ENCODE assay signal across 22 cellular contexts in the genomic region with DNA sequence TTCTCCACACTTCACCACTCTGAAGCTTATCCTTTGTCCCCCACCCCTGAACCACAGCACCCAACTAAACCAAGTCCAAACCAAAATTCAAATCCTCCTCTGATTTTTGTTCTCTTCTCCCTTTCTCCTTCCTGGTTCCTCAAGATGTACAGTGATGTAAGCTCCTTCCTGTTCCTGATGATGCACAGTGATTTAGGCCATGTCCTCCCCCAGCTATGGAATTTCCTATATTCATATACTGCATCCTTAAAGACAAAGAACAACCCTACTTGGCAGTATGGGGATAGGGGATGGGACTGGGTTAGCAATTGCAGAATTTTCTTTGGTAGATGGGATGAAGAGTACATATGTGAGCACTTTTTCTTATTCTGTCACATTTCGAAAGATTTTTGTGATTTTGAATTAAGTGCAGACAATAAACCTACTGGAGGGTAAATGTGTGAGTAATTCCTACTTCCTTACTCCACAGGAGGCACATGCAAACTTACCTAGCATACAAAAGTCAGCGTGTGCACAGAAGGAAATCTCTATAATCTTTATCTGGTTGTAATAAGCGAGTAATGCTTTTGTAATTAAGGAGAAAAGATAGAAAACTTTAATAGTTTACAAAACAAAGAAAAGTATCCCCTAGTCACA.
DNase-seq lines count a peak whose midpoint lies in the region; ATAC-seq and TF ChIP-seq lines count a peak whose summit lies in the region.
"Had no signal": no experiment of that assay in that cellular context is flagged by ENCODE, and none has a peak within 500 bp of the region (broad histone marks: within the 10 kb centered on the region; RNA-seq: fewer than 3 reads in every experiment).

No MANE protein-coding gene starts in this region.

- peaks cover 0 to 6% (median 0%) of the 10 kb centered on the region in 12 donors for H3K9me3 ChIP-seq in heart left ventricle
- no peaks in the 10 kb centered on the region for H3K9me3 ChIP-seq in right cardiac atrium (ENCODE audit: control insufficient read depth, low read length)
- no peaks in the 10 kb centered on the region for H3K9me3 ChIP-seq in IMR-90 (ENCODE audit: control insufficient read depth, insufficient read depth, low read length)
- H3K9me3 ChIP-seq in neutrophil: no peaks in the 10 kb centered on the region
- no peaks in the 10 kb centered on the region for H3K9me3 ChIP-seq in Peyer's patch
- H3K9me3 ChIP-seq in sigmoid colon: no peaks in the 10 kb centered on the region
- H3K9me3 ChIP-seq: esophagus squamous epithelium, prostate gland had no signal

- POLR2A ChIA-PET in IMR-90 (lab: Charles Lee; ENCODE audit: unreplicated experiment): no interaction called here

- TF ChIP-seq CTCF in heart left ventricle (IDR thresholded peaks at IDR 0.05) (no peak), IMR-90 (conservative IDR thresholded peaks at IDR 0.05; ENCODE audit: low read depth, low read length) (no peak), endothelial cell (IDR thresholded peaks at IDR 0.05; ENCODE audit: unreplicated experiment) (no peak), neutrophil (IDR thresholded peaks at IDR 0.05) (no peak), Peyer's patch (IDR thresholded peaks at IDR 0.05) (no peak), sigmoid colon (IDR thresholded peaks at IDR 0.05) (no peak)

- no peak overlapping the region for H2BK5ac ChIP-seq in IMR-90 (ENCODE audit: low read depth, low read length, poor library complexity, severe bottlenecking)

- H3K23ac ChIP-seq in IMR-90 (ENCODE audit: low read depth, low read length): 0 out of 2 replicates have a peak overlapping the region, but pooled peaks have one; percentile 58

- H3K4me2 ChIP-seq in IMR-90 (ENCODE audit: low read depth, low read length): no peak overlapping the region
- H3K4me2 ChIP-seq: BLaER1 treated with 17β-estradiol and CSF1 and Interleukin-3, amounts not matched to agents 10 nM and 100 nM; smooth muscle cell had no signal

- 67 to 78% (median 71%) methylated on average over 3 of the region's 3 CpGs for WGBS in heart left ventricle, 4 donors
- 71% methylated on average over 3 of the region's 3 CpGs for WGBS in right cardiac atrium
- WGBS in IMR-90 (ENCODE audit: extremely low coverage in 2 of 2, insufficient read length in 1 of 2), 2 experiments: no CpG with 5 or more reads among the region's 3 CpGs
- 88 to 94% methylated on average over 3 of the region's 3 CpGs for WGBS in sigmoid colon, 2 donors

- peaks cover 8% of the 10 kb centered on the region for H3K27me3 Mint-ChIP-seq in endothelial cell (ENCODE audit: unreplicated experiment)
- H3K27me3 Mint-ChIP-seq in stimulated activated naive B cell treated with anti-CD40 and anti-IgM and Interleukin-4, amounts not matched to agents 10 μg/mL and 1 μg/mL and 100 μg/mL, for 72 hours: no peaks in the 10 kb centered on the region

- no peak overlapping the region for H2AK5ac ChIP-seq in IMR-90 (ENCODE audit: low read depth, low read length)

- H3K9me3 Mint-ChIP-seq in endothelial cell (ENCODE audit: unreplicated experiment): no peaks in the 10 kb centered on the region
- peaks cover 0 to 6% of the 10 kb centered on the region in 2 donors for H3K9me3 Mint-ChIP-seq in stimulated activated naive B cell treated with anti-CD40 and anti-IgM and Interleukin-4, amounts not matched to agents 10 μg/mL and 1 μg/mL and 100 μg/mL, for 72 hours
- H3K9me3 Mint-ChIP-seq: nephron had no signal

- no peak overlapping the region for H2AFZ ChIP-seq in IMR-90 (replicated peaks; ENCODE audit: low read length, poor library complexity)

- H3K4me3 Mint-ChIP-seq in endothelial cell (ENCODE audit: unreplicated experiment): peak overlapping the region; percentile 60
- H3K4me3 Mint-ChIP-seq in stimulated activated naive B cell treated with anti-CD40 and anti-IgM and Interleukin-4, amounts not matched to agents 10 μg/mL and 1 μg/mL and 100 μg/mL, for 72 hours: no peak overlapping the region
- H3K4me3 Mint-ChIP-seq: nephron had no signal

- no TSS peak for BruUV-seq in IMR-90 (replicated peaks; lab: Mats Ljungman, UMichigan)

- no peak for TF ChIP-seq EP300 in sigmoid colon (IDR thresholded peaks at IDR 0.05)

- intact Hi-C loops in heart left ventricle (cut with DNase I): loop anchor here in 3 of 10 donors (2.0 to 5.0 kb wide), 3 partner anchors 105 to 210 kb away; a partner anchor contains a TSS
- intact Hi-C loops in right cardiac atrium (cut with DNase I): no loop called here
- intact Hi-C loops in IMR-90 (cut with micrococcal nuclease): no loop called here
- intact Hi-C loops in sigmoid colon (cut with DNase I): no loop called here

- peaks cover 53% of the 10 kb centered on the region for H3K4me1 Mint-ChIP-seq in endothelial cell (ENCODE audit: unreplicated experiment)
- H3K4me1 Mint-ChIP-seq in stimulated activated naive B cell treated with anti-CD40 and anti-IgM and Interleukin-4, amounts not matched to agents 10 μg/mL and 1 μg/mL and 100 μg/mL, for 72 hours: peaks cover 0 to 2% of the 10 kb centered on the region in 2 donors
- H3K4me1 Mint-ChIP-seq: nephron had no signal

- H3K36me3 ChIP-seq in heart left ventricle: no peaks in the 10 kb centered on the region
- H3K36me3 ChIP-seq in IMR-90 (ENCODE audit: control insufficient read depth, insufficient read depth, low read length): no peaks in the 10 kb centered on the region
- no peaks in the 10 kb centered on the region for H3K36me3 ChIP-seq in neutrophil
- H3K36me3 ChIP-seq in Peyer's patch: no peaks in the 10 kb centered on the region
- no peaks in the 10 kb centered on the region for H3K36me3 ChIP-seq in sigmoid colon
- H3K36me3 ChIP-seq: BLaER1 treated with 17β-estradiol and CSF1 and Interleukin-3, amounts not matched to agents 10 nM and 100 nM; esophagus squamous epithelium; prostate gland had no signal

- H3K27ac Mint-ChIP-seq in endothelial cell (ENCODE audit: unreplicated experiment): peak overlapping the region; percentile 93
- no peak overlapping the region for H3K27ac Mint-ChIP-seq in stimulated activated naive B cell treated with anti-CD40 and anti-IgM and Interleukin-4, amounts not matched to agents 10 μg/mL and 1 μg/mL and 100 μg/mL, for 72 hours

- no peak for TF ChIP-seq POLR2A in heart left ventricle (IDR thresholded peaks at IDR 0.05)
- TF ChIP-seq POLR2A in IMR-90 (IDR thresholded peaks at IDR 0.05; ENCODE audit: low read depth, low read length): no peak
- TF ChIP-seq POLR2A in Peyer's patch (IDR thresholded peaks at IDR 0.05): no peak
- no peak for TF ChIP-seq POLR2A in sigmoid colon (IDR thresholded peaks at IDR 0.05)

- ATAC-seq in heart left ventricle (no peak), right cardiac atrium (no peak), IMR-90 (ENCODE audit: low read depth) (no peak)
- ATAC-seq in stimulated activated naive B cell treated with anti-CD40 and anti-IgM and Interleukin-4, amounts not matched to agents 10 μg/mL and 1 μg/mL and 100 μg/mL, for 72 hours (replicated peaks): no peak

- no peak for TF ChIP-seq RAD21 in IMR-90 (IDR thresholded peaks at IDR 0.05; ENCODE audit: low read length)

- no peak overlapping the region for H3K4ac ChIP-seq in IMR-90 (ENCODE audit: low read depth, low read length)

- H3K56ac ChIP-seq in IMR-90 (ENCODE audit: extremely low read depth, insufficient read depth, low read length): no peak overlapping the region

- H4K91ac ChIP-seq in IMR-90 (ENCODE audit: insufficient read depth, low read depth, low read length): peak overlapping the region; percentile 85; the same call in 1 of the 2 replicates

- no peak overlapping the region for H2BK20ac ChIP-seq in IMR-90 (ENCODE audit: low read depth, low read length)

- H4K20me1 ChIP-seq in IMR-90 (ENCODE audit: insufficient read depth, low read length): no peaks in the 10 kb centered on the region
- H4K20me1 ChIP-seq: BLaER1 treated with 17β-estradiol and CSF1 and Interleukin-3, amounts not matched to agents 10 nM and 100 nM had no signal

- peak overlapping the region; percentile 21; the same call in 1 of the 2 replicates for H3K14ac ChIP-seq in IMR-90 (replicated peaks; ENCODE audit: low read depth, low read length)

- peak overlapping the region; percentile 45; the same call in 1 of the 2 replicates for H3K18ac ChIP-seq in IMR-90 (ENCODE audit: low read depth, low read length)

- peak overlapping the region; percentile 57; the same call in 1 of the 2 replicates for H4K5ac ChIP-seq in IMR-90 (ENCODE audit: low read depth, low read length)

- H3K4me1 ChIP-seq in heart left ventricle (peaks cover 0 to 38% (median 18%) of the 10 kb centered on the region in 12 donors), right cardiac atrium (ENCODE audit: control insufficient read depth, insufficient read depth, low read length) (peaks cover 6% of the 10 kb centered on the region), IMR-90 (ENCODE audit: control insufficient read depth, insufficient read depth, low read length) (peaks cover 7% of the 10 kb centered on the region), neutrophil (ENCODE audit: control insufficient read depth in 1 of 2, insufficient read depth in 1 of 2, low read depth in 1 of 2, low read length in 1 of 2) (peaks cover 14 to 21% of the 10 kb centered on the region in 2 experiments), Peyer's patch (no peaks in the 10 kb centered on the region), sigmoid colon (no peaks in the 10 kb centered on the region)
- H3K4me1 ChIP-seq: prostate gland had no signal

- H3K9me1 ChIP-seq in IMR-90 (ENCODE audit: insufficient read depth, low read length): peaks cover 10% of the 10 kb centered on the region

- H2BK15ac ChIP-seq in IMR-90 (ENCODE audit: low read depth, low read length): no peak overlapping the region; the same call in 2 of the 3 replicates

- H3K27me3 ChIP-seq in heart left ventricle (no peaks in the 10 kb centered on the region), right cardiac atrium (ENCODE audit: control insufficient read depth, insufficient read depth) (no peaks in the 10 kb centered on the region), IMR-90 (ENCODE audit: control insufficient read depth, insufficient read depth, low read length) (no peaks in the 10 kb centered on the region), neutrophil (no peaks in the 10 kb centered on the region), Peyer's patch (no peaks in the 10 kb centered on the region), sigmoid colon (no peaks in the 10 kb centered on the region)
- H3K27me3 ChIP-seq: BLaER1 treated with 17β-estradiol and CSF1 and Interleukin-3, amounts not matched to agents 10 nM and 100 nM; esophagus squamous epithelium had no signal

- no peak overlapping the region for H2AK9ac ChIP-seq in IMR-90 (replicated peaks; ENCODE audit: low read depth, low read length, poor library complexity)

- no peak overlapping the region; the same call in 1 of the 2 replicates for H2BK120ac ChIP-seq in IMR-90 (ENCODE audit: low read depth, low read length)

- peak overlapping the region in 1 of 2 experiments; percentile 25; a peak in 2 of 4 replicates for H4K8ac ChIP-seq in IMR-90 (ENCODE audit: low read depth in 2 of 2, low read length in 2 of 2)

- peaks cover 3 to 20% of the 10 kb centered on the region in 2 experiments; a peak in 2 of 4 replicates for H3K79me1 ChIP-seq in IMR-90 (ENCODE audit: low read depth in 1 of 2, low read length in 2 of 2)

- H3K4me3 ChIP-seq in heart left ventricle (no peak overlapping the region), right cardiac atrium (ENCODE audit: low read length) (no peak overlapping the region), IMR-90 (ENCODE audit: insufficient read depth, low read depth, low read length) (no peak overlapping the region), neutrophil (ENCODE audit: low read depth in 1 of 2, low read length in 1 of 2) (no peak overlapping the region), Peyer's patch (no peak overlapping the region), sigmoid colon (no peak overlapping the region)
- H3K4me3 ChIP-seq: BLaER1 treated with 17β-estradiol and CSF1 and Interleukin-3, amounts not matched to agents 10 nM and 100 nM; esophagus squamous epithelium; lung; prostate gland; smooth muscle cell had no signal

- H3K9ac ChIP-seq in IMR-90 (ENCODE audit: low read depth, low read length): no peak overlapping the region
- H3K9ac ChIP-seq: BLaER1 treated with 17β-estradiol and CSF1 and Interleukin-3, amounts not matched to agents 10 nM and 100 nM had no signal

- in situ Hi-C loops in IMR-90 (cut with MboI; ENCODE audit: low sequenced_read_pairs): no loop called here

- H3K36me3 Mint-ChIP-seq in endothelial cell (ENCODE audit: low read depth, unreplicated experiment): peaks cover 17% of the 10 kb centered on the region
- H3K36me3 Mint-ChIP-seq in stimulated activated naive B cell treated with anti-CD40 and anti-IgM and Interleukin-4, amounts not matched to agents 10 μg/mL and 1 μg/mL and 100 μg/mL, for 72 hours: peaks cover 0 to 1% of the 10 kb centered on the region in 2 donors

- no peak for DNase-seq in heart left ventricle
- DNase-seq in right cardiac atrium: no peak
- peak; percentile 28 for DNase-seq in IMR-90
- DNase-seq in endothelial cell (ENCODE audit: low spot score): no peak
- DNase-seq in Peyer's patch: no peak
- DNase-seq in stimulated activated naive B cell treated with anti-CD40 and anti-IgM and Interleukin-4, amounts not matched to agents 10 μg/mL and 1 μg/mL and 100 μg/mL, for 72 hours: no peak
- DNase-seq in sigmoid colon: no peak
- DNase-seq: DMS53; esophagus squamous epithelium; glutamatergic neuron; NCI-H1092; NCI-H2081 treated with DMSO at 0.1 percent for 48 hours; RPMI8226; stimulated activated CD4-positive, alpha-beta T cell treated with anti-CD3 and anti-CD28 coated beads, Interleukin-4, amount 100 ng/mL, for 24 hours; substantia nigra; T1000 had no signal

- H3K27ac ChIP-seq in heart left ventricle (peak overlapping the region in 8 of 12 donors; percentile 12 to 59 (median 41)), right cardiac atrium (ENCODE audit: low read length) (no peak overlapping the region), IMR-90 (ENCODE audit: insufficient read depth, low read length) (no peak overlapping the region; the same call in 1 of the 2 replicates), neutrophil (peak overlapping the region; percentile 8), Peyer's patch (no peak overlapping the region), sigmoid colon (no peak overlapping the region)
- H3K27ac ChIP-seq: BLaER1 treated with 17β-estradiol and CSF1 and Interleukin-3, amounts not matched to agents 10 nM and 100 nM; prostate gland had no signal

- dilution Hi-C loops in IMR-90 (cut with HindIII; ENCODE audit: low sequenced_read_pairs, unreplicated experiment): no loop called here

- CTCF ChIA-PET in IMR-90 (lab: Yijun Ruan, JAX): no interaction called here

Comparison
In these comparisons a context has a peak if more than half of its experiments do, and no peak if none do; other contexts are left out.
1. H3K27ac ChIP-seq: peak in heart left ventricle (8 of 12) and neutrophil (single experiment); none in right cardiac atrium (single experiment), IMR-90 (single experiment), Peyer's patch (0 of 4) and sigmoid colon (0 of 4).